In the genomic region with DNA sequence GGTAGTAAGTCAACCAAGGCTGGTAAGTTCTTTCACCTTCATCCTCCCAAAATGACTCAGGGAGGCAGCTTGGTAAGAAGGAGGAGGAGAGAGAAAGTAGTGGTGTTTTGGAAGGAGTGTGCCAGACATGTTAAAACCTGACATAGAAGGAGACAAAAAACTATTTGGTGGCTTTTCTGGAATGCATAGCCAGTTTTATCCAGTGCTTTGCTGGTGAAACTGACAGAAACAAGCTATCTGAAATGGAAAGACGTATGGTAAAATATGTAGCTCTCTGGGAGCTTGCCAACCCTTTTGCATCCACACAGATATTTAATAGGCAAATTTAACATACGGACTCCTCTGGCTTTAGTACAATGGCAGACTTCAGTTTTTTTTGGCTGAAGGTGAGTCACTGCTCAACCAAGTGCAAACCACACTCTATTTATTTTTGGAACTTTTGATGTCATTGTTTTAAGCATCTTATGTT, we compare ENCODE assay signal across 9 cellular contexts. TPM values are rescaled to one million over a fixed set of nuclear protein-coding genes. Genes with fewer than 3 reads are reported as not detected.
DNase-seq lines count a peak whose midpoint lies in the region; ATAC-seq and TF ChIP-seq lines count a peak whose summit lies in the region.
"Had no signal": no experiment of that assay in that cellular context is flagged by ENCODE, and none has a peak within 500 bp of the region (broad histone marks: within the 10 kb centered on the region; RNA-seq: fewer than 3 reads in every experiment).

No MANE protein-coding gene starts in this region.

- H3K27ac ChIP-seq in left ventricle myocardium inferior (replicated peaks) = no peak overlapping the region

- H3K4me3 ChIP-seq in left ventricle myocardium inferior = no peak overlapping the region

- no peak for TF ChIP-seq CTCF in left ventricle myocardium inferior (IDR thresholded peaks at IDR 0.05; ENCODE audit: borderline replicate concordance)

- no peaks in the 10 kb centered on the region for H3K9me3 ChIP-seq in left ventricle myocardium inferior (replicated peaks)

- ATAC-seq in GM21381 (IDR thresholded peaks at IDR 0.05; ENCODE audit: unreplicated experiment) (peak; percentile 72), HG03565 (IDR thresholded peaks at IDR 0.05; ENCODE audit: unreplicated experiment) (peak; percentile 80)
- ATAC-seq: Panc1 had no signal

- no peaks in the 10 kb centered on the region for H3K4me1 ChIP-seq in left ventricle myocardium inferior

- peaks cover 71% of the 10 kb centered on the region for H3K36me3 ChIP-seq in left ventricle myocardium inferior

- intact Hi-C loops in left ventricle myocardium inferior (cut with micrococcal nuclease) = no loop called here

- no peaks in the 10 kb centered on the region for H3K27me3 ChIP-seq in left ventricle myocardium inferior (ENCODE audit: low read depth)

- peak; percentile 26 for DNase-seq in GM04503 (ENCODE audit: low read depth)
- peak; percentile 35 for DNase-seq in amniotic epithelial cell (ENCODE audit: low read depth)
- peak; percentile 66 for DNase-seq in renal cortical epithelial cell (ENCODE audit: low read depth)
- DNase-seq in NCI-H2227 treated with DMSO at 0.1 percent for 48 hours (lab: John Stamatoyannopoulos, UW) = no peak
- DNase-seq in left ventricle myocardium inferior = no peak
- no peak for DNase-seq in NCI-H2227 (lab: John Stamatoyannopoulos, UW; ENCODE audit: unreplicated experiment)

RNA-seq across cellular contexts. Expression of gene RAB14, which starts 45.4 kb away (rescaled TPM):
- total RNA-seq in renal cortical epithelial cell (21.5 and 55.8 TPM in 2 replicates), left ventricle myocardium inferior (51.3 TPM)

Comparison
In these comparisons a context has a peak if more than half of its experiments do, and no peak if none do; other contexts are left out.
1. DNase-seq: peak in GM04503 (single experiment), amniotic epithelial cell (single experiment) and renal cortical epithelial cell (single experiment); none in NCI-H2227 treated with DMSO at 0.1 percent for 48 hours (single experiment), left ventricle myocardium inferior (single experiment) and NCI-H2227 (single experiment).